ENCODE assay signal across 8 cellular contexts in the genomic region with DNA sequence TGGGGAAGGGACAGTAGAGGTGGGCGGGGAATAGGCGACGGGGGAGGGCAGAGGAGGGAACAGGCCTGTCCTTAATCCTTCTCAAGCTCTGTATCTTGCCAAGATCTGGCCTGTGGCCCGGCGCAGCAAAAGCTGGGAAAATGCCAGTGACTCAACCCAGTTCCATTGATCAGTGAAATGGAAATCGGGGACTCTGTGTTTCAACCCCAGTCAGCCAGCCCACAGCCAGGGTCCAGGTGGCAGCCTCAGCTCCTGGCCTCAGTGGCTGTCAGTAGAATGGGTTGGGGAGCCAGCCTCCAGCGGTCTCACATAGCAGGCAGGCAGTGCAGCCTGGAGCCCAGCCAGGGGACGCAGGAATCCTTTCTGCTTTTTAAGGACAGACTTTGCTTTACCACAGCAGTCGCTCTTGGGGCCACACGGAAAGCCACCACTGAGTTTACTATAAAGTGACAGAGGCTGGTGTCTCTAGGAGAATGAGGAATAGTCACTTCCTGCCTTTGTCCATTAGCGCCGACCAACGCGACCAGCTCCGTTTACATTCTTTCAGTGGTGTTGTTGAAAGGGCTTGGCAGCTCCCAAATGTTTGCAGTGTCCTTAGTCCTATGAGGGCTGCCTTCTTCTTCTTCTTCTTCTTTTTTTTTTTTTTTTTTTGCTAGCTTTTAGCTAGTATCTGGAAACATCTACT.
A peak's percentile ranks its signal among the peaks of the same experiment; 100 is the strongest.
DNase-seq lines count a peak whose midpoint lies in the region; ATAC-seq, FAIRE-seq and TF ChIP-seq lines count a peak whose summit lies in the region.

No MANE protein-coding gene starts in this region.

- H4K20me1 ChIP-seq in HCT116 (ENCODE audit: insufficient read depth) (no peaks in the 10 kb centered on the region), keratinocyte (ENCODE audit: control insufficient read depth, extremely low read depth, insufficient read depth, low read length) (no peaks in the 10 kb centered on the region)

- peak; percentile 67 for FAIRE-seq in keratinocyte (lab: Jason Lieb, UNC)

- intact Hi-C loops in HCT116 (cut with micrococcal nuclease) (loop anchor here (10.0 kb wide), 1 partner anchor 101 kb away; no protein-coding TSS in a partner anchor), ascending aorta (cut with DNase I) (loop anchor here (2.0 to 10.0 kb wide), 7 partner anchors 59 to 194 kb away; a partner anchor contains a TSS), spleen (cut with DNase I; ENCODE audit: low total_unique reads) (loop anchor here (10.0 kb wide), 1 partner anchor 101 kb away; no protein-coding TSS in a partner anchor)

- no TSS peak for BruUV-seq in HCT116 (replicated peaks; lab: Mats Ljungman, UMichigan)

- WGBS in spleen, 5 donors: 44 to 64% (median 62%) methylated on average over 15 of the region's 15 CpGs

- no peaks in the 10 kb centered on the region for H3K9me2 ChIP-seq in HCT116 (ENCODE audit: insufficient read depth)

- DNase-seq in HCT116 (ENCODE audit: low read depth, low spot score) (no peak), ascending aorta (ENCODE audit: low spot score in 2 of 2) (peak in 1 of 2 donors; percentile 72), keratinocyte (ENCODE audit: low read depth, low spot score) (no peak), spleen (no peak), NCI-H526 (lab: John Stamatoyannopoulos, UW) (no peak)
- DNase-seq in effector memory CD4-positive, alpha-beta T cell: no peak

- no peaks in the 10 kb centered on the region for H3K9me1 ChIP-seq in keratinocyte (ENCODE audit: control insufficient read depth, extremely low read depth, insufficient read depth, low read length)

- dilution Hi-C loops in keratinocyte (cut with MboI; ENCODE audit: extremely low pct_ligation_motif_present, low sequenced_read_pairs): no loop called here

- CTCF ChIA-PET in HCT116 (lab: Charles Lee): interaction anchor here (0.7 to 1.1 kb wide), 2 partner anchors 10 to 90 kb away, joined by 3 read pairs; no protein-coding TSS in a partner anchor

- POLR2A ChIA-PET in HCT116 (lab: Charles Lee): no interaction called here

- H3K4me3 ChIP-seq in HCT116 (replicated peaks in 1 of 2; ENCODE audit: low read depth in 1 of 2, low read length in 2 of 2): no peak overlapping the region
- peak overlapping the region; percentile 33 to 35 for H3K4me3 ChIP-seq in ascending aorta
- H3K4me3 ChIP-seq in keratinocyte (ENCODE audit: control insufficient read depth in 2 of 3, extremely low read depth in 1 of 3, insufficient read depth in 2 of 3, low read depth in 1 of 3, low read length in 3 of 3): peak overlapping the region in 1 of 3 experiments; percentile 77
- H3K4me3 ChIP-seq in spleen: peak overlapping the region in 5 of 8 donors; percentile 5 to 68 (median 37)
- H3K4me3 ChIP-seq in effector memory CD4-positive, alpha-beta T cell (ENCODE audit: insufficient read depth, low read depth, low read length, poor library complexity, severe bottlenecking): no peak overlapping the region

- H3K27me3 ChIP-seq in HCT116 (ENCODE audit: insufficient read depth, low read length): no peaks in the 10 kb centered on the region
- H3K27me3 ChIP-seq in ascending aorta: no peaks in the 10 kb centered on the region
- no peaks in the 10 kb centered on the region for H3K27me3 ChIP-seq in keratinocyte (ENCODE audit: control insufficient read depth, extremely low read depth, insufficient read depth, low read length)
- H3K27me3 ChIP-seq in spleen (replicated peaks in 1 of 7): peaks cover 0 to 9% (median 0%) of the 10 kb centered on the region in 7 donors
- H3K27me3 ChIP-seq in effector memory CD4-positive, alpha-beta T cell (replicated peaks; ENCODE audit: control insufficient read depth, insufficient read depth, low read length, poor library complexity, severe bottlenecking): no peaks in the 10 kb centered on the region

- TF ChIP-seq CTCF in HCT116 (IDR thresholded peaks at IDR 0.05 in 2 of 3, conservative IDR thresholded peaks at IDR 0.05 in 1 of 3; ENCODE audit: borderline replicate concordance in 1 of 3, insufficient read depth in 1 of 3, low read depth in 2 of 3, low read length in 2 of 3) (no peak), ascending aorta (IDR thresholded peaks at IDR 0.05) (no peak), keratinocyte (optimal IDR thresholded peaks at IDR 0.05 in 1 of 3, IDR thresholded peaks at IDR 0.05 in 1 of 3, conservative IDR thresholded peaks at IDR 0.05 in 1 of 3; ENCODE audit: extremely low read depth in 1 of 3, insufficient read depth in 2 of 3, low read length in 3 of 3) (no peak), spleen (IDR thresholded peaks at IDR 0.05 in 8 of 11, conservative IDR thresholded peaks at IDR 0.05 in 3 of 11) (no peak)

- no peaks in the 10 kb centered on the region for H3K36me3 ChIP-seq in HCT116 (ENCODE audit: control insufficient read depth in 1 of 2, insufficient read depth in 2 of 2, low read length in 2 of 2)
- no peaks in the 10 kb centered on the region for H3K36me3 ChIP-seq in ascending aorta
- peaks cover 0 to 2% of the 10 kb centered on the region in 2 experiments for H3K36me3 ChIP-seq in keratinocyte (ENCODE audit: control insufficient read depth in 2 of 2, extremely low read depth in 1 of 2, insufficient read depth in 2 of 2, low read length in 2 of 2)
- no peaks in the 10 kb centered on the region for H3K36me3 ChIP-seq in spleen
- H3K36me3 ChIP-seq in effector memory CD4-positive, alpha-beta T cell (ENCODE audit: control insufficient read depth, insufficient read depth, low read length): no peaks in the 10 kb centered on the region

- TF ChIP-seq POLR2A in HCT116 (IDR thresholded peaks at IDR 0.05; ENCODE audit: borderline replicate concordance, extremely low read depth, insufficient read depth, insufficient read length): no peak
- no peak for TF ChIP-seq POLR2A in spleen (IDR thresholded peaks at IDR 0.05)

- H3K9ac ChIP-seq in HCT116 (ENCODE audit: low read length): no peak overlapping the region
- H3K9ac ChIP-seq in keratinocyte (ENCODE audit: control insufficient read depth, extremely low read depth, insufficient read depth, low read length): no peak overlapping the region

- no peak overlapping the region for H3K27ac ChIP-seq in HCT116 (ENCODE audit: low read depth, low read length)
- peak overlapping the region; percentile 87 to 90 for H3K27ac ChIP-seq in ascending aorta
- no peak overlapping the region for H3K27ac ChIP-seq in keratinocyte (ENCODE audit: control insufficient read depth, insufficient read depth, low read length)
- H3K27ac ChIP-seq in spleen: peak overlapping the region; percentile 42 to 89 (median 80)
- H3K27ac ChIP-seq in effector memory CD4-positive, alpha-beta T cell (ENCODE audit: insufficient read depth, low read length, poor library complexity, severe bottlenecking): no peak overlapping the region

- RAD21 ChIA-PET in HCT116 (lab: Charles Lee; ENCODE audit: low non-redundant PET in 1 of 2, low total read pairs in 2 of 2, uncharacterized antibody in 2 of 2, unreplicated experiment in 2 of 2): no interaction called here

- H2AFZ ChIP-seq in HCT116 (ENCODE audit: low read depth, low read length, poor library complexity, severe bottlenecking) (no peak overlapping the region), keratinocyte (ENCODE audit: control insufficient read depth, low read length) (no peak overlapping the region)

- H3K79me2 ChIP-seq in HCT116 (ENCODE audit: insufficient read depth, low read length) (no peaks in the 10 kb centered on the region), keratinocyte (ENCODE audit: control insufficient read depth, insufficient read depth, low read length) (no peaks in the 10 kb centered on the region)

- TF ChIP-seq RAD21 in HCT116 (IDR thresholded peaks at IDR 0.05; ENCODE audit: low read depth): no peak

- H3K4me2 ChIP-seq in HCT116 (ENCODE audit: low read length) (0 out of 2 replicates have a peak overlapping the region, but pooled peaks have one; percentile 56), keratinocyte (ENCODE audit: control insufficient read depth, extremely low read depth, insufficient read depth, low read depth, low read length) (peak overlapping the region; percentile 36)

- H3K4me1 ChIP-seq in HCT116 (ENCODE audit: control insufficient read depth in 1 of 2, insufficient read depth in 2 of 2, low read length in 2 of 2) (peaks cover 0 to 19% of the 10 kb centered on the region in 2 experiments; a peak in 3 of 4 replicates), ascending aorta (peaks cover 2 to 43% of the 10 kb centered on the region in 2 donors), keratinocyte (ENCODE audit: control insufficient read depth, extremely low read depth, insufficient read depth, low read length) (peaks cover 21% of the 10 kb centered on the region), spleen (peaks cover 0 to 65% (median 37%) of the 10 kb centered on the region in 6 donors)
- H3K4me1 ChIP-seq in effector memory CD4-positive, alpha-beta T cell (ENCODE audit: control insufficient read depth, insufficient read depth, low read length, poor library complexity, severe bottlenecking): no peaks in the 10 kb centered on the region

- 0 out of 2 replicates have a peak, but pooled peaks have one; percentile 27 for ATAC-seq in HCT116
- ATAC-seq in GM18517 (IDR thresholded peaks at IDR 0.05; ENCODE audit: unreplicated experiment): no peak
- no peak for ATAC-seq in HG03175 (IDR thresholded peaks at IDR 0.05; ENCODE audit: unreplicated experiment)

- H3K9me3 ChIP-seq in HCT116 (ENCODE audit: control insufficient read depth in 1 of 2, insufficient read depth in 1 of 2, low read depth in 1 of 2, low read length in 2 of 2) (no peaks in the 10 kb centered on the region), ascending aorta (no peaks in the 10 kb centered on the region), keratinocyte (ENCODE audit: control insufficient read depth, low read depth, low read length) (no peaks in the 10 kb centered on the region), spleen (no peaks in the 10 kb centered on the region)
- no peaks in the 10 kb centered on the region for H3K9me3 ChIP-seq in effector memory CD4-positive, alpha-beta T cell (ENCODE audit: control insufficient read depth, low read length)

TF ChIP-seq in HCT116, 20 proteins besides CTCF, POLR2A, EP300 and RAD21 (continues in another document):
- TF ChIP-seq, protein P1, sequence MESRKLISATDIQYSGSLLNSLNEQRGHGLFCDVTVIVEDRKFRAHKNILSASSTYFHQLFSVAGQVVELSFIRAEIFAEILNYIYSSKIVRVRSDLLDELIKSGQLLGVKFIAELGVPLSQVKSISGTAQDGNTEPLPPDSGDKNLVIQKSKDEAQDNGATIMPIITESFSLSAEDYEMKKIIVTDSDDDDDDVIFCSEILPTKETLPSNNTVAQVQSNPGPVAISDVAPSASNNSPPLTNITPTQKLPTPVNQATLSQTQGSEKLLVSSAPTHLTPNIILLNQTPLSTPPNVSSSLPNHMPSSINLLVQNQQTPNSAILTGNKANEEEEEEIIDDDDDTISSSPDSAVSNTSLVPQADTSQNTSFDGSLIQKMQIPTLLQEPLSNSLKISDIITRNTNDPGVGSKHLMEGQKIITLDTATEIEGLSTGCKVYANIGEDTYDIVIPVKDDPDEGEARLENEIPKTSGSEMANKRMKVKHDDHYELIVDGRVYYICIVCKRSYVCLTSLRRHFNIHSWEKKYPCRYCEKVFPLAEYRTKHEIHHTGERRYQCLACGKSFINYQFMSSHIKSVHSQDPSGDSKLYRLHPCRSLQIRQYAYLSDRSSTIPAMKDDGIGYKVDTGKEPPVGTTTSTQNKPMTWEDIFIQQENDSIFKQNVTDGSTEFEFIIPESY (IDR thresholded peaks at IDR 0.05; ENCODE audit: extremely low read depth, insufficient replicate concordance, low read length): no peak
- TF ChIP-seq SP1 (IDR thresholded peaks at IDR 0.05; ENCODE audit: low read depth): no peak

Comparison
In these comparisons a context has a peak if more than half of its experiments do, and no peak if none do; other contexts are left out.
1. H3K27ac ChIP-seq: peak in ascending aorta (2 of 2) and spleen (8 of 8); none in HCT116 (single experiment), keratinocyte (single experiment) and effector memory CD4-positive, alpha-beta T cell (single experiment).
2. H3K4me3 ChIP-seq: peak in ascending aorta (2 of 2) and spleen (5 of 8); none in HCT116 (0 of 2) and effector memory CD4-positive, alpha-beta T cell (single experiment).